In the genomic region with DNA sequence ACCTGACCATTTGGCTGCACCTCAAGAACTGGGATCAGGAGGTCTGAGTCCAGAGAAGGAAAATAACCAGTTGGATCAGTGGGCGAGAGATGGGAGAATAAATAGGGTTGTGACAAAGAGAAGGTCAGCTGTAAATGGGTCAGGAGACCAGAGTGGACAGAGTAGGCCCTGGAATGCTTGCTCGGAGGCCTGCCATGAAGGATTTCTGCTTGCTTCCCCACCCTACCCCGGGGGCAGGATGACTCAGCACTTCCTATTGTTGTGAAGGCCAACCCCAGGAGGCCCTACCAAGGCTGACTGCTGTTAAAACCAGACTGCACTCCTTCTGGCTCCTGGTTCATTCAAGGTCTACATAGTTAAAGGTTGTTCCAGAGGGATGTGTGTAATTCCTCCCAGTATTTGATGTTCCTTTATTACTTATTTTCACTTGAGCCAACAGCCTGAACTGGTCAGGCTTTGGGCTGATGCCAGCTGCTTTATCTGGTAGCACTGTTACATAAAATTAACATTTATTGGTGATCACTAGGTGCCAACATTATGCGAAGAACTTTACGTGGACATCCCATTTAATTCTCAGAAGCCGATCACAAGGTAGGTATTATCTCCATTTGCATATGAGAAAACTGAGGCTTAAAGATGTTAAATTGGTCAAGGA, we compare ENCODE assay signal across 9 cellular contexts. TPM values are rescaled to one million over a fixed set of nuclear protein-coding genes. Genes with fewer than 3 reads are reported as not detected.
A peak's percentile ranks its signal among the peaks of the same experiment; 100 is the strongest.
DNase-seq lines count a peak whose midpoint lies in the region; ATAC-seq, FAIRE-seq and TF ChIP-seq lines count a peak whose summit lies in the region.
"Had no signal": no experiment of that assay in that cellular context is flagged by ENCODE, and none has a peak within 500 bp of the region (broad histone marks: within the 10 kb centered on the region; RNA-seq: fewer than 3 reads in every experiment).

No MANE protein-coding gene starts in this region.

- TSS peak; percentile 25 for BruUV-seq in mammary epithelial cell (replicated peaks; lab: Mats Ljungman, UMichigan)

- intact Hi-C loops in mammary epithelial cell (cut with micrococcal nuclease) (no loop called here), kidney (cut with DNase I) (no loop called here)

- H3K4me3 ChIP-seq in mammary epithelial cell (replicated peaks in 1 of 3; ENCODE audit: insufficient read depth in 1 of 3, low read depth in 2 of 3, low read length in 3 of 3) (no peak overlapping the region), kidney (ENCODE audit: low read length in 2 of 2) (no peak overlapping the region)

- H3K27me3 ChIP-seq in mammary epithelial cell (ENCODE audit: insufficient read depth, low read length): no peaks in the 10 kb centered on the region

- WGBS in mammary epithelial cell (ENCODE audit: low coverage, missing lambda C conversion rate): 57% methylated on average over 6 of the region's 6 CpGs

- H3K36me3 ChIP-seq in mammary epithelial cell (ENCODE audit: insufficient read depth, low read length) (no peaks in the 10 kb centered on the region), kidney (ENCODE audit: control insufficient read depth in 1 of 2, insufficient read depth in 2 of 2, low read length in 2 of 2) (no peaks in the 10 kb centered on the region)

- peak overlapping the region; percentile 52 for H2AFZ ChIP-seq in mammary epithelial cell (ENCODE audit: low read depth, low read length)

- H3K4me2 ChIP-seq in mammary epithelial cell (ENCODE audit: insufficient read depth, low read depth, low read length): peak overlapping the region; percentile 12

- in situ Hi-C loops in mammary epithelial cell (cut with MboI; ENCODE audit: low sequenced_read_pairs in 2 of 2): loop anchor here in 1 of 2 donors (25.0 kb wide), 2 partner anchors 211 to 461 kb away; a partner anchor contains a TSS

- H3K9ac ChIP-seq in mammary epithelial cell (ENCODE audit: insufficient read depth, low read length) (no peak overlapping the region), kidney (ENCODE audit: low read length in 2 of 2) (no peak overlapping the region)

- CTCF ChIA-PET in mammary epithelial cell (lab: Charles Lee; ENCODE audit: low non-redundant PET): no interaction called here

- ATAC-seq in HG02852 (IDR thresholded peaks at IDR 0.05; ENCODE audit: unreplicated experiment) (peak; percentile 66), HG03280 (IDR thresholded peaks at IDR 0.05; ENCODE audit: unreplicated experiment) (no peak)

- dilution Hi-C loops in mammary epithelial cell (cut with HindIII; ENCODE audit: low sequenced_read_pairs): no loop called here

- H4K20me1 ChIP-seq in mammary epithelial cell (ENCODE audit: insufficient read depth, low read length): no peaks in the 10 kb centered on the region

- H3K27ac ChIP-seq in mammary epithelial cell (ENCODE audit: insufficient read depth, low read depth, low read length): peak overlapping the region; percentile 26
- peak overlapping the region; percentile 62 to 69 for H3K27ac ChIP-seq in kidney (ENCODE audit: low read depth in 2 of 2, low read length in 2 of 2)

- peaks cover 41% of the 10 kb centered on the region for H3K4me1 ChIP-seq in mammary epithelial cell (ENCODE audit: insufficient read depth, low read length)
- H3K4me1 ChIP-seq in kidney (ENCODE audit: control insufficient read depth in 1 of 2, insufficient read depth in 1 of 2, low read depth in 1 of 2, low read length in 2 of 2): peaks cover 3 to 8% of the 10 kb centered on the region in 2 donors

- H3K79me2 ChIP-seq in mammary epithelial cell (ENCODE audit: insufficient read depth, low read length): no peaks in the 10 kb centered on the region

- H3K9me3 ChIP-seq in mammary epithelial cell (replicated peaks; ENCODE audit: insufficient read depth, low read length) (no peaks in the 10 kb centered on the region), kidney (ENCODE audit: control insufficient read depth in 1 of 2, low read length in 2 of 2) (no peaks in the 10 kb centered on the region)

- peak; percentile 9 for DNase-seq in NCI-H510A treated with DMSO at 0.1 percent for 48 hours (lab: John Stamatoyannopoulos, UW)
- no peak for DNase-seq in NCI-H510A (lab: John Stamatoyannopoulos, UW)
- peak; percentile 63 for DNase-seq in OCI-M1 (lab: John Stamatoyannopoulos, UW)
- DNase-seq in mammary epithelial cell: peak; percentile 90
- DNase-seq in kidney: peak; percentile 93
- peak in 2 of 3 experiments; percentile 3 for DNase-seq in stimulated activated CD4-positive, alpha-beta T cell treated with anti-CD3 and anti-CD28 coated beads, TNF-alpha, amount 100 ng/mL, for 4 hours (ENCODE audit: low read depth in 3 of 3)

- TF ChIP-seq CTCF in mammary epithelial cell (conservative IDR thresholded peaks at IDR 0.05 in 1 of 2, IDR thresholded peaks at IDR 0.05 in 1 of 2; ENCODE audit: extremely low read depth in 1 of 2, insufficient read depth in 1 of 2, low read depth in 1 of 2, low read length in 2 of 2): no peak
- TF ChIP-seq CTCF in kidney (IDR thresholded peaks at IDR 0.05; ENCODE audit: borderline replicate concordance, extremely low read depth, insufficient read depth): no peak

- FAIRE-seq in kidney (lab: Jason Lieb, UNC): no peak
- FAIRE-seq: endometrium had no signal

RNA-seq across cellular contexts. Expression of a gene that starts 27.3 kb away (rescaled TPM):
- 10 to 100 TPM; 74.2 to 76.2 TPM for total RNA-seq in mammary epithelial cell
- 14.1 TPM for polyA plus RNA-seq in mammary epithelial cell
- 4.3 TPM for polyA minus RNA-seq in mammary epithelial cell
- 31.5 TPM for total RNA-seq in kidney
- polyA plus RNA-seq in kidney (ENCODE audit: insufficient read depth, low read depth, low replicate concordance): 24.1 TPM

RNA-seq across cellular contexts. Expression of a gene that starts 57.8 kb away (rescaled TPM):
- 1 to 10 TPM in 1 of 2 donors, under 1 TPM in 1; 0.67 to 3.1 TPM for total RNA-seq in mammary epithelial cell
- polyA plus RNA-seq in mammary epithelial cell: 0.16 TPM
- not detected for polyA minus RNA-seq in mammary epithelial cell
- 2.1 TPM for total RNA-seq in kidney
- 1.8 TPM for polyA plus RNA-seq in kidney (ENCODE audit: insufficient read depth, low read depth, low replicate concordance)
